In genomic region chr12:56007148-56007891, GRCh38 we compare ENCODE assay signal across 1 cellular context.
TF ChIP-seq lines count a peak whose summit lies in the region.

No MANE protein-coding gene starts in this region.

TF ChIP-seq in HepG2, 621 proteins besides CTCF, POLR2A, EP300 and RAD21 (continued from another document and continues in another):
- TF ChIP-seq HMGXB3 (CRISPR knock-in tag; IDR thresholded peaks at IDR 0.05; ENCODE audit: borderline replicate concordance) (0 out of 2 replicates have a peak, but pooled peaks have one; percentile 36), SP140L (CRISPR knock-in tag; IDR thresholded peaks at IDR 0.05; ENCODE audit: borderline replicate concordance) (no peak), GABPB1 (CRISPR knock-in tag; IDR thresholded peaks at IDR 0.05) (peak; percentile 91), ZNF281 (CRISPR knock-in tag; IDR thresholded peaks at IDR 0.05; ENCODE audit: borderline replicate concordance) (peak; percentile 75; the same call in 1 of the 2 replicates), ZNF484 (CRISPR knock-in tag; IDR thresholded peaks at IDR 0.05; ENCODE audit: borderline replicate concordance, low read depth) (no peak), RBM39 (IDR thresholded peaks at IDR 0.05; ENCODE audit: low read depth, low read length, poor library complexity, severe bottlenecking) (peak; percentile 39), ZNF775 (CRISPR knock-in tag; IDR thresholded peaks at IDR 0.05; ENCODE audit: borderline replicate concordance) (no peak), ZNF232 (CRISPR knock-in tag; IDR thresholded peaks at IDR 0.05; ENCODE audit: borderline replicate concordance) (no peak), TRIM24 (CRISPR knock-in tag; IDR thresholded peaks at IDR 0.05) (no peak), ZSCAN21 (CRISPR knock-in tag; IDR thresholded peaks at IDR 0.05; ENCODE audit: borderline replicate concordance) (no peak), SMARCE1 (IDR thresholded peaks at IDR 0.05; ENCODE audit: borderline replicate concordance) (no peak), ZNF256 (CRISPR knock-in tag; conservative IDR thresholded peaks at IDR 0.05) (no peak), CCDC6 (CRISPR knock-in tag; IDR thresholded peaks at IDR 0.05) (no peak), FOSL2 (CRISPR knock-in tag; IDR thresholded peaks at IDR 0.05) (peak; percentile 6; the same call in 1 of the 2 replicates), PATZ1 (CRISPR knock-in tag; IDR thresholded peaks at IDR 0.05) (peak; percentile 86), ZBTB46 (CRISPR knock-in tag; IDR thresholded peaks at IDR 0.05; ENCODE audit: borderline replicate concordance) (no peak), MEF2D (CRISPR knock-in tag; IDR thresholded peaks at IDR 0.05) (0 out of 2 replicates have a peak, but pooled peaks have one; percentile 39), RNF2 (conservative IDR thresholded peaks at IDR 0.05; ENCODE audit: low read depth) (no peak), NPAS2 (CRISPR knock-in tag; IDR thresholded peaks at IDR 0.05; ENCODE audit: borderline replicate concordance) (no peak), TAF1 (CRISPR knock-in tag; IDR thresholded peaks at IDR 0.05) (peak; percentile 54; the same call in 1 of the 2 replicates), PAWR (CRISPR knock-in tag; IDR thresholded peaks at IDR 0.05; ENCODE audit: borderline replicate concordance) (no peak), KLF6 (CRISPR knock-in tag; IDR thresholded peaks at IDR 0.05) (no peak), CHD2 (IDR thresholded peaks at IDR 0.05; ENCODE audit: low read depth, low read length) (0 out of 2 replicates have a peak, but pooled peaks have one; percentile 12), ELF4 (CRISPR knock-in tag; IDR thresholded peaks at IDR 0.05; ENCODE audit: borderline replicate concordance) (no peak), RFXANK (CRISPR knock-in tag; IDR thresholded peaks at IDR 0.05) (no peak), YEATS2 (CRISPR knock-in tag; IDR thresholded peaks at IDR 0.05; ENCODE audit: borderline replicate concordance) (peak; percentile 34; the same call in 1 of the 2 replicates), FOXA3 (CRISPR knock-in tag; IDR thresholded peaks at IDR 0.05) (0 out of 2 replicates have a peak, but pooled peaks have one; percentile 36), THAP11 (CRISPR knock-in tag; IDR thresholded peaks at IDR 0.05) (peak; percentile 86), ZNF724P (CRISPR knock-in tag; IDR thresholded peaks at IDR 0.05; ENCODE audit: borderline replicate concordance) (no peak), AGO1 (IDR thresholded peaks at IDR 0.05; ENCODE audit: low read depth, low read length, poor library complexity, severe bottlenecking) (no peak), HDAC2 (CRISPR knock-in tag; IDR thresholded peaks at IDR 0.05) (0 out of 2 replicates have a peak, but pooled peaks have one; percentile 21), CBX1 (IDR thresholded peaks at IDR 0.05; ENCODE audit: low read depth) (peak; percentile 47), ZNF740 (CRISPR knock-in tag; IDR thresholded peaks at IDR 0.05) (peak; percentile 90), FOXC1 (CRISPR knock-in tag; IDR thresholded peaks at IDR 0.05; ENCODE audit: borderline replicate concordance) (peak; percentile 90), NBN (conservative IDR thresholded peaks at IDR 0.05) (no peak), LCORL (IDR thresholded peaks at IDR 0.05) (peak; percentile 35; the same call in 1 of the 2 replicates), LCORL (CRISPR knock-in tag; IDR thresholded peaks at IDR 0.05) (0 out of 2 replicates have a peak, but pooled peaks have one; percentile 53)
- TF ChIP-seq, protein P1, sequence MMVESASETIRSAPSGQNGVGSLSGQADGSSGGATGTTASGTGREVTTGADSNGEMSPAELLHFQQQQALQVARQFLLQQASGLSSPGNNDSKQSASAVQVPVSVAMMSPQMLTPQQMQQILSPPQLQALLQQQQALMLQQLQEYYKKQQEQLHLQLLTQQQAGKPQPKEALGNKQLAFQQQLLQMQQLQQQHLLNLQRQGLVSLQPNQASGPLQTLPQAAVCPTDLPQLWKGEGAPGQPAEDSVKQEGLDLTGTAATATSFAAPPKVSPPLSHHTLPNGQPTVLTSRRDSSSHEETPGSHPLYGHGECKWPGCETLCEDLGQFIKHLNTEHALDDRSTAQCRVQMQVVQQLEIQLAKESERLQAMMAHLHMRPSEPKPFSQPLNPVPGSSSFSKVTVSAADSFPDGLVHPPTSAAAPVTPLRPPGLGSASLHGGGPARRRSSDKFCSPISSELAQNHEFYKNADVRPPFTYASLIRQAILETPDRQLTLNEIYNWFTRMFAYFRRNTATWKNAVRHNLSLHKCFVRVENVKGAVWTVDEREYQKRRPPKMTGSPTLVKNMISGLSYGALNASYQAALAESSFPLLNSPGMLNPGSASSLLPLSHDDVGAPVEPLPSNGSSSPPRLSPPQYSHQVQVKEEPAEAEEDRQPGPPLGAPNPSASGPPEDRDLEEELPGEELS (CRISPR knock-in tag; IDR thresholded peaks at IDR 0.05) = peak; percentile 19; the same call in 1 of the 2 replicates
- TF ChIP-seq, protein P2, sequence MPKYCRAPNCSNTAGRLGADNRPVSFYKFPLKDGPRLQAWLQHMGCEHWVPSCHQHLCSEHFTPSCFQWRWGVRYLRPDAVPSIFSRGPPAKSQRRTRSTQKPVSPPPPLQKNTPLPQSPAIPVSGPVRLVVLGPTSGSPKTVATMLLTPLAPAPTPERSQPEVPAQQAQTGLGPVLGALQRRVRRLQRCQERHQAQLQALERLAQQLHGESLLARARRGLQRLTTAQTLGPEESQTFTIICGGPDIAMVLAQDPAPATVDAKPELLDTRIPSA (CRISPR knock-in tag; IDR thresholded peaks at IDR 0.05; ENCODE audit: borderline replicate concordance) = no peak
- TF ChIP-seq, protein P3, sequence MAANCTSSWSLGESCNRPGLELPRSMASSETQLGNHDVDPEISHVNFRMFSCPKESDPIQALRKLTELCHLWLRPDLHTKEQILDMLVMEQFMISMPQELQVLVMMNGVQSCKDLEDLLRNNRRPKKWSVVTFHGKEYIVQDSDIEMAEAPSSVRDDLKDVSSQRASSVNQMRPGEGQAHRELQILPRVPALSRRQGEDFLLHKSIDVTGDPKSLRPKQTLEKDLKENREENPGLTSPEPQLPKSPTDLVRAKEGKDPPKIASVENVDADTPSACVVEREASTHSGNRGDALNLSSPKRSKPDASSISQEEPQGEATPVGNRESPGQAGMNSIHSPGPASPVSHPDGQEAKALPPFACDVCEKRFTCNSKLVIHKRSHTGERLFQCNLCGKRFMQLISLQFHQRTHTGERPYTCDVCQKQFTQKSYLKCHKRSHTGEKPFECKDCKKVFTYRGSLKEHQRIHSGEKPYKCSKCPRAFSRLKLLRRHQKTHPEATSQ (CRISPR knock-in tag; IDR thresholded peaks at IDR 0.05; ENCODE audit: borderline replicate concordance) = no peak
- TF ChIP-seq, protein P4, sequence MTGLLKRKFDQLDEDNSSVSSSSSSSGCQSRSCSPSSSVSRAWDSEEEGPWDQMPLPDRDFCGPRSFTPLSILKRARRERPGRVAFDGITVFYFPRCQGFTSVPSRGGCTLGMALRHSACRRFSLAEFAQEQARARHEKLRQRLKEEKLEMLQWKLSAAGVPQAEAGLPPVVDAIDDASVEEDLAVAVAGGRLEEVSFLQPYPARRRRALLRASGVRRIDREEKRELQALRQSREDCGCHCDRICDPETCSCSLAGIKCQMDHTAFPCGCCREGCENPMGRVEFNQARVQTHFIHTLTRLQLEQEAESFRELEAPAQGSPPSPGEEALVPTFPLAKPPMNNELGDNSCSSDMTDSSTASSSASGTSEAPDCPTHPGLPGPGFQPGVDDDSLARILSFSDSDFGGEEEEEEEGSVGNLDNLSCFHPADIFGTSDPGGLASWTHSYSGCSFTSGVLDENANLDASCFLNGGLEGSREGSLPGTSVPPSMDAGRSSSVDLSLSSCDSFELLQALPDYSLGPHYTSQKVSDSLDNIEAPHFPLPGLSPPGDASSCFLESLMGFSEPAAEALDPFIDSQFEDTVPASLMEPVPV (CRISPR knock-in tag; IDR thresholded peaks at IDR 0.05) = 0 out of 2 replicates have a peak, but pooled peaks have one; percentile 9
